ENCODE assay signal across 19 cellular contexts in the genomic region with DNA sequence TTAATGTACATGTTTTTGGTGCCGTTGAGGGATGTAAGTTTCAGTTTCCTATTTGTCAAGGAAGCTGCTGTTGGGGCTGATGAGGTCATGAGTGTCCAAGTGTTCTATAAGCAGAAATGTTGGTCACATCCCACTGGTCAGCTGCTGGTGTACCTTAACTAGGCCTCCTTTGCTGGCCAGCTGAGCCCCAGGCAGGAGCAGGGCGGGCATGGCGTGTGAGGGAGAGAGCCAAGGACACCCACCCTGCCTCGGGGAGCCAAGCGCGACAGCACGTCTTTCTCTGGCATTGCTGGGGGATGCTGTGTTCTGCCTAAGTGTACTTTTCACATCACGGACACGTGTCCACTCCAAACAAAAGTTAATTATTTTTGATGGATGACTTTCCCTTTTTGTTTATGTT.
A peak's percentile ranks its signal among the peaks of the same experiment; 100 is the strongest.
DNase-seq lines count a peak whose midpoint lies in the region; ATAC-seq and TF ChIP-seq lines count a peak whose summit lies in the region.
"Had no signal": no experiment of that assay in that cellular context is flagged by ENCODE, and none has a peak within 500 bp of the region (broad histone marks: within the 10 kb centered on the region; RNA-seq: fewer than 3 reads in every experiment).

No MANE protein-coding gene starts in this region.

- peaks cover 0 to 10% (median 0%) of the 10 kb centered on the region in 3 donors for H3K4me1 ChIP-seq in gastroesophageal sphincter
- no peaks in the 10 kb centered on the region for H3K4me1 ChIP-seq in lower lobe of right lung
- H3K4me1 ChIP-seq in spleen: no peaks in the 10 kb centered on the region
- H3K4me1 ChIP-seq: BLaER1 had no signal

- H3K27me3 ChIP-seq in gastroesophageal sphincter (no peaks in the 10 kb centered on the region), lower lobe of right lung (ENCODE audit: low read depth) (no peaks in the 10 kb centered on the region), spleen (replicated peaks in 1 of 7) (no peaks in the 10 kb centered on the region)
- H3K27me3 ChIP-seq: BLaER1 had no signal

- H3K36me3 ChIP-seq in gastroesophageal sphincter: no peaks in the 10 kb centered on the region
- no peaks in the 10 kb centered on the region for H3K36me3 ChIP-seq in lower lobe of right lung
- H3K36me3 ChIP-seq in spleen: peaks cover 0 to 40% (median 20%) of the 10 kb centered on the region in 6 donors

- H3K27ac ChIP-seq in gastroesophageal sphincter: peak overlapping the region in 1 of 4 donors; percentile 37
- no peak overlapping the region for H3K27ac ChIP-seq in lower lobe of right lung
- H3K27ac ChIP-seq in spleen: no peak overlapping the region
- H3K27ac ChIP-seq: BLaER1 had no signal

- H3K9me3 ChIP-seq in gastroesophageal sphincter (no peaks in the 10 kb centered on the region), lower lobe of right lung (no peaks in the 10 kb centered on the region), spleen (no peaks in the 10 kb centered on the region)
- H3K9me3 ChIP-seq: BLaER1 had no signal

- H3K4me3 ChIP-seq in gastroesophageal sphincter (no peak overlapping the region), lower lobe of right lung (no peak overlapping the region), spleen (no peak overlapping the region)
- H3K4me3 ChIP-seq: BLaER1 had no signal

- no peak for TF ChIP-seq EP300 in gastroesophageal sphincter (IDR thresholded peaks at IDR 0.05)

- DNase-seq in M059J (ENCODE audit: low read depth) (peak; percentile 79), lower lobe of right lung (peak; percentile 22), spleen (peak; percentile 51), SK-N-DZ (ENCODE audit: low spot score) (no peak)
- DNase-seq: Calu3; CD4-positive, alpha-beta memory T cell; KBM-7; NCI-H1694 treated with DMSO at 0.1 percent for 48 hours; NCI-H2107; NCI-H2227 treated with DMSO at 0.1 percent for 48 hours; NCI-H510A treated with DMSO at 0.1 percent for 48 hours; NCI-H774; OCI-M1; RPMI8226; SHP77 treated with DMSO at 0.1 percent for 48 hours had no signal

- 21 to 48% methylated on average over 3 to 9 of the region's 9 CpGs for WGBS in gastroesophageal sphincter (ENCODE audit: low coverage in 1 of 2), 2 donors
- 68 to 76% (median 72%) methylated on average over 9 of the region's 9 CpGs for WGBS in spleen, 5 donors

- TF ChIP-seq CTCF in gastroesophageal sphincter (IDR thresholded peaks at IDR 0.05): no peak
- TF ChIP-seq CTCF in lower lobe of right lung (IDR thresholded peaks at IDR 0.05): no peak
- TF ChIP-seq CTCF in spleen (IDR thresholded peaks at IDR 0.05 in 8 of 11, conservative IDR thresholded peaks at IDR 0.05 in 3 of 11): no peak

- intact Hi-C loops in lower lobe of right lung (cut with DNase I) (loop anchor here (10.0 kb wide), 1 partner anchor 295 kb away; no protein-coding TSS in a partner anchor), spleen (cut with DNase I; ENCODE audit: low total_unique reads) (no loop called here)

- TF ChIP-seq POLR2A in gastroesophageal sphincter (IDR thresholded peaks at IDR 0.05) (no peak), spleen (IDR thresholded peaks at IDR 0.05) (no peak)

- ATAC-seq in gastroesophageal sphincter: peak; percentile 88
- ATAC-seq in lower lobe of right lung: no peak
- no peak for ATAC-seq in GM19397 (IDR thresholded peaks at IDR 0.05; ENCODE audit: unreplicated experiment)
- ATAC-seq in HG02588 (IDR thresholded peaks at IDR 0.05; ENCODE audit: unreplicated experiment): no peak
